9 cellular contexts compared by ENCODE assay signal in genomic region chr14:68513838-68514610, GRCh38.
DNase-seq lines count a peak whose midpoint lies in the region; ATAC-seq and TF ChIP-seq lines count a peak whose summit lies in the region.
"Had no signal": no experiment of that assay in that cellular context is flagged by ENCODE, and none has a peak within 500 bp of the region (broad histone marks: within the 10 kb centered on the region; RNA-seq: fewer than 3 reads in every experiment).

No MANE protein-coding gene starts in this region.

- ATAC-seq in GM21529 (IDR thresholded peaks at IDR 0.05; ENCODE audit: unreplicated experiment) (peak; percentile 80), HG03565 (IDR thresholded peaks at IDR 0.05; ENCODE audit: unreplicated experiment) (peak; percentile 75), mucosa of descending colon (peak; percentile 54)

- H3K36me3 ChIP-seq in mucosa of descending colon (ENCODE audit: low read depth) = no peaks in the 10 kb centered on the region

- H3K9me3 ChIP-seq in mucosa of descending colon = no peaks in the 10 kb centered on the region

- DNase-seq in GM12865 (ENCODE audit: low read depth) (peak; percentile 91), mucosa of descending colon (no peak), NCI-H446 treated with DMSO at 0.1 percent for 48 hours (lab: John Stamatoyannopoulos, UW) (no peak), NCI-H187 treated with DMSO at 0.1 percent for 48 hours (lab: John Stamatoyannopoulos, UW) (no peak), globus pallidus (ENCODE audit: low spot score) (no peak), DMS153 treated with DMSO at 0.1 percent for 48 hours (lab: John Stamatoyannopoulos, UW; ENCODE audit: unreplicated experiment) (no peak)
- DNase-seq: NCI-H1694 had no signal

- H3K4me3 ChIP-seq in GM12865 (ENCODE audit: low read depth, low read length) = no peak overlapping the region
- no peak overlapping the region for H3K4me3 ChIP-seq in mucosa of descending colon

- intact Hi-C loops in mucosa of descending colon (cut with DNase I, micrococcal nuclease) = no loop called here

- H3K4me1 ChIP-seq in mucosa of descending colon (ENCODE audit: low read depth) = peaks cover 2% of the 10 kb centered on the region

- TF ChIP-seq CTCF in GM12865 (IDR thresholded peaks at IDR 0.05; ENCODE audit: insufficient read depth, low read depth, low read length, missing control alignments) (no peak), mucosa of descending colon (IDR thresholded peaks at IDR 0.05) (no peak)
